In genomic region chr14:52025310-52025709, GRCh38 we compare ENCODE assay signal across 1 cellular context.
TF ChIP-seq lines count a peak whose summit lies in the region.

No MANE protein-coding gene starts in this region.

TF ChIP-seq in SK-N-SH, 30 proteins besides CTCF, POLR2A, EP300 and RAD21 (continued from another document):
- TF ChIP-seq RXRA (IDR thresholded peaks at IDR 0.05; ENCODE audit: borderline replicate concordance, low read depth): peak; percentile 54; the same call in 1 of the 2 replicates
- TF ChIP-seq, protein P1, sequence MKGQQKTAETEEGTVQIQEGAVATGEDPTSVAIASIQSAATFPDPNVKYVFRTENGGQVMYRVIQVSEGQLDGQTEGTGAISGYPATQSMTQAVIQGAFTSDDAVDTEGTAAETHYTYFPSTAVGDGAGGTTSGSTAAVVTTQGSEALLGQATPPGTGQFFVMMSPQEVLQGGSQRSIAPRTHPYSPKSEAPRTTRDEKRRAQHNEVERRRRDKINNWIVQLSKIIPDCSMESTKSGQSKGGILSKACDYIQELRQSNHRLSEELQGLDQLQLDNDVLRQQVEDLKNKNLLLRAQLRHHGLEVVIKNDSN (IDR thresholded peaks at IDR 0.05; ENCODE audit: borderline replicate concordance, low read depth): no peak
- TF ChIP-seq, protein P2, sequence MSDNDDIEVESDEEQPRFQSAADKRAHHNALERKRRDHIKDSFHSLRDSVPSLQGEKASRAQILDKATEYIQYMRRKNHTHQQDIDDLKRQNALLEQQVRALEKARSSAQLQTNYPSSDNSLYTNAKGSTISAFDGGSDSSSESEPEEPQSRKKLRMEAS (IDR thresholded peaks at IDR 0.05; ENCODE audit: low read depth): 0 out of 2 replicates have a peak, but pooled peaks have one; percentile 19
- TF ChIP-seq GATA2 (CRISPR knock-in tag; IDR thresholded peaks at IDR 0.05): no peak
- no peak for TF ChIP-seq ZBTB33 (IDR thresholded peaks at IDR 0.05; ENCODE audit: borderline replicate concordance, low read depth)
- TF ChIP-seq FOXM1 (IDR thresholded peaks at IDR 0.05; ENCODE audit: low read depth): no peak
- TF ChIP-seq TCF12 (IDR thresholded peaks at IDR 0.05): peak; percentile 77
- TF ChIP-seq SMC3 (IDR thresholded peaks at IDR 0.05; ENCODE audit: low read depth, low read length): no peak
- no peak for TF ChIP-seq GABPA (IDR thresholded peaks at IDR 0.05; ENCODE audit: low read depth)
- no peak; the same call in 1 of the 2 replicates for TF ChIP-seq POLR2AphosphoS5 (IDR thresholded peaks at IDR 0.05; ENCODE audit: low read depth, low read length)
- TF ChIP-seq CHD2 (IDR thresholded peaks at IDR 0.05; ENCODE audit: low read length, partially characterized antibody): no peak
- no peak for TF ChIP-seq YY1 (IDR thresholded peaks at IDR 0.05; ENCODE audit: low read depth)
- TF ChIP-seq FOSL2 (IDR thresholded peaks at IDR 0.05; ENCODE audit: borderline replicate concordance, low read depth): peak; percentile 83
- TF ChIP-seq JUND (IDR thresholded peaks at IDR 0.05): peak; percentile 78
- no peak for TF ChIP-seq MEF2A (IDR thresholded peaks at IDR 0.05; ENCODE audit: borderline replicate concordance, low read depth)
- TF ChIP-seq, protein P3, sequence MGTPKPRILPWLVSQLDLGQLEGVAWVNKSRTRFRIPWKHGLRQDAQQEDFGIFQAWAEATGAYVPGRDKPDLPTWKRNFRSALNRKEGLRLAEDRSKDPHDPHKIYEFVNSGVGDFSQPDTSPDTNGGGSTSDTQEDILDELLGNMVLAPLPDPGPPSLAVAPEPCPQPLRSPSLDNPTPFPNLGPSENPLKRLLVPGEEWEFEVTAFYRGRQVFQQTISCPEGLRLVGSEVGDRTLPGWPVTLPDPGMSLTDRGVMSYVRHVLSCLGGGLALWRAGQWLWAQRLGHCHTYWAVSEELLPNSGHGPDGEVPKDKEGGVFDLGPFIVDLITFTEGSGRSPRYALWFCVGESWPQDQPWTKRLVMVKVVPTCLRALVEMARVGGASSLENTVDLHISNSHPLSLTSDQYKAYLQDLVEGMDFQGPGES (IDR thresholded peaks at IDR 0.05; ENCODE audit: low read depth, low read length): no peak
- TF ChIP-seq, protein P4, sequence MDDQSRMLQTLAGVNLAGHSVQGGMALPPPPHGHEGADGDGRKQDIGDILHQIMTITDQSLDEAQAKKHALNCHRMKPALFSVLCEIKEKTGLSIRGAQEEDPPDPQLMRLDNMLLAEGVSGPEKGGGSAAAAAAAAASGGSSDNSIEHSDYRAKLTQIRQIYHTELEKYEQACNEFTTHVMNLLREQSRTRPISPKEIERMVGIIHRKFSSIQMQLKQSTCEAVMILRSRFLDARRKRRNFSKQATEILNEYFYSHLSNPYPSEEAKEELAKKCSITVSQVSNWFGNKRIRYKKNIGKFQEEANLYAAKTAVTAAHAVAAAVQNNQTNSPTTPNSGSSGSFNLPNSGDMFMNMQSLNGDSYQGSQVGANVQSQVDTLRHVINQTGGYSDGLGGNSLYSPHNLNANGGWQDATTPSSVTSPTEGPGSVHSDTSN (IDR thresholded peaks at IDR 0.05): peak; percentile 31; the same call in 1 of the 2 replicates
- no peak for TF ChIP-seq SIN3A (IDR thresholded peaks at IDR 0.05; ENCODE audit: borderline replicate concordance, low read depth, low read length)
- TF ChIP-seq RFX5 (IDR thresholded peaks at IDR 0.05; ENCODE audit: low read length): no peak
- peak; percentile 41; the same call in 1 of the 2 replicates for TF ChIP-seq TEAD4 (IDR thresholded peaks at IDR 0.05; ENCODE audit: borderline replicate concordance, insufficient read depth)
- TF ChIP-seq TAF1 (IDR thresholded peaks at IDR 0.05; ENCODE audit: borderline replicate concordance, low read depth, low read length): no peak
- TF ChIP-seq MXI1 (IDR thresholded peaks at IDR 0.05; ENCODE audit: low read depth, low read length): no peak
TF ChIP-seq in SK-N-SH: peak in this region for 8.
